15 cellular contexts compared by ENCODE assay signal in genomic region chr10:95508730-95509129, GRCh38. TPM values are rescaled to one million over a fixed set of nuclear protein-coding genes. Genes with fewer than 3 reads are reported as not detected.
DNase-seq lines count a peak whose midpoint lies in the region; ATAC-seq, FAIRE-seq and TF ChIP-seq lines count a peak whose summit lies in the region.
"Had no signal": no experiment of that assay in that cellular context is flagged by ENCODE, and none has a peak within 500 bp of the region (broad histone marks: within the 10 kb centered on the region; RNA-seq: fewer than 3 reads in every experiment).

No MANE protein-coding gene starts in this region.

- H3K9me3 Mint-ChIP-seq in WTC11, result no peaks in the 10 kb centered on the region
- H3K9me3 Mint-ChIP-seq: activated CD4-positive, alpha-beta memory T cell treated with anti-CD3 and anti-CD28 coated beads, Interleukin-2, amount 10 ng/mL, durations not matched to agents 7 days and 5 days; activated naive CD4-positive, alpha-beta T cell treated with anti-CD3 and anti-CD28 coated beads, Interleukin-2, amount 50 U/mL, for 72 hours; CD8-positive, alpha-beta T cell; stimulated activated memory B cell treated with anti-CD40 and anti-IgM and Interleukin-4, amounts not matched to agents 10 μg/mL and 1 μg/mL and 100 μg/mL, for 72 hours had no signal

- no peaks in the 10 kb centered on the region for H3K27me3 Mint-ChIP-seq in WTC11 (ENCODE audit: low read depth)

- H3K27ac ChIP-seq in mesodermal cell (ENCODE audit: low read depth, low read length, severe bottlenecking) (peak overlapping the region; percentile 83), temporal lobe (ENCODE audit: low read depth, low read length) (peak overlapping the region; percentile 47), SJCRH30 (no peak overlapping the region)
- H3K27ac ChIP-seq: epithelial cell of prostate had no signal

- TF ChIP-seq CTCF in WTC11 (IDR thresholded peaks at IDR 0.05), result no peak
- no peak for TF ChIP-seq CTCF in fibroblast of mammary gland (conservative IDR thresholded peaks at IDR 0.05; ENCODE audit: control insufficient read depth, insufficient read depth, low read depth, low read length)
- no peak for TF ChIP-seq CTCF in D721Med (IDR thresholded peaks at IDR 0.05; ENCODE audit: insufficient read depth, missing control alignments)

- peak overlapping the region; percentile 37 for H3K27ac Mint-ChIP-seq in WTC11
- H3K27ac Mint-ChIP-seq: activated CD4-positive, alpha-beta memory T cell treated with anti-CD3 and anti-CD28 coated beads, Interleukin-2, amount 10 ng/mL, durations not matched to agents 7 days and 5 days; activated naive CD4-positive, alpha-beta T cell treated with anti-CD3 and anti-CD28 coated beads, Interleukin-2, amount 50 U/mL, for 72 hours; CD8-positive, alpha-beta T cell; stimulated activated memory B cell treated with anti-CD40 and anti-IgM and Interleukin-4, amounts not matched to agents 10 μg/mL and 1 μg/mL and 100 μg/mL, for 72 hours had no signal

- 27 to 51% methylated on average over 3 of the region's 3 CpGs for WGBS in mesodermal cell (ENCODE audit: insufficient coverage in 2 of 2), 2 experiments

- H3K9me3 ChIP-seq in mesodermal cell (ENCODE audit: control insufficient read depth, low read length) (no peaks in the 10 kb centered on the region), SJCRH30 (replicated peaks) (no peaks in the 10 kb centered on the region)

- H3K4me1 ChIP-seq in mesodermal cell (ENCODE audit: control insufficient read depth, insufficient read depth, low read length, poor library complexity, severe bottlenecking) (peaks cover 24% of the 10 kb centered on the region), SJCRH30 (no peaks in the 10 kb centered on the region)

- no peaks in the 10 kb centered on the region for H3K27me3 ChIP-seq in SJCRH30

- H3K4me3 ChIP-seq in fibroblast of mammary gland (ENCODE audit: control insufficient read depth, low read depth, low read length) (no peak overlapping the region), mesodermal cell (ENCODE audit: extremely low read depth, insufficient read depth, low read length, poor library complexity, severe bottlenecking) (no peak overlapping the region), SJCRH30 (no peak overlapping the region)
- H3K4me3 ChIP-seq: GM12878 had no signal

- POLR2A ChIA-PET in WTC11 (lab: Charles Lee), result interaction anchor here (0.7 kb wide), 1 partner anchor 73 kb away, joined by 5 read pairs; no protein-coding TSS in a partner anchor

- ATAC-seq in WTC11, result peak; percentile 52
- no peak for ATAC-seq in GM18909 (IDR thresholded peaks at IDR 0.05; ENCODE audit: poor library complexity, unreplicated experiment)
- ATAC-seq in HG02938 (IDR thresholded peaks at IDR 0.05; ENCODE audit: unreplicated experiment), result no peak
- ATAC-seq: activated naive CD4-positive, alpha-beta T cell treated with anti-CD3 and anti-CD28 coated beads, Interleukin-2, amount 50 U/mL, for 72 hours; CD8-positive, alpha-beta T cell; GM12878; stimulated activated memory B cell treated with anti-CD40 and anti-IgM and Interleukin-4, amounts not matched to agents 10 μg/mL and 1 μg/mL and 100 μg/mL, for 72 hours had no signal

- DNase-seq in WTC11 (ENCODE audit: low spot score) (no peak), fibroblast of mammary gland (ENCODE audit: low read depth) (peak; percentile 26), SJCRH30 (no peak), D721Med (ENCODE audit: insufficient read length, low spot score) (no peak)
- DNase-seq: activated CD4-positive, alpha-beta memory T cell treated with anti-CD3 and anti-CD28 coated beads, Interleukin-2, amount 10 ng/mL, durations not matched to agents 7 days and 5 days; CD8-positive, alpha-beta T cell; NCI-H146 had no signal

- H3K4me1 Mint-ChIP-seq in WTC11, result peaks cover 77% of the 10 kb centered on the region
- H3K4me1 Mint-ChIP-seq: activated CD4-positive, alpha-beta memory T cell treated with anti-CD3 and anti-CD28 coated beads, Interleukin-2, amount 10 ng/mL, durations not matched to agents 7 days and 5 days; stimulated activated memory B cell treated with anti-CD40 and anti-IgM and Interleukin-4, amounts not matched to agents 10 μg/mL and 1 μg/mL and 100 μg/mL, for 72 hours had no signal

- H3K36me3 Mint-ChIP-seq in WTC11, result no peaks in the 10 kb centered on the region
- H3K36me3 Mint-ChIP-seq: activated naive CD4-positive, alpha-beta T cell treated with anti-CD3 and anti-CD28 coated beads, Interleukin-2, amount 50 U/mL, for 72 hours; CD8-positive, alpha-beta T cell; stimulated activated memory B cell treated with anti-CD40 and anti-IgM and Interleukin-4, amounts not matched to agents 10 μg/mL and 1 μg/mL and 100 μg/mL, for 72 hours had no signal

- H3K4me3 Mint-ChIP-seq in WTC11, result no peak overlapping the region
- H3K4me3 Mint-ChIP-seq: activated CD4-positive, alpha-beta memory T cell treated with anti-CD3 and anti-CD28 coated beads, Interleukin-2, amount 10 ng/mL, durations not matched to agents 7 days and 5 days; CD8-positive, alpha-beta T cell; stimulated activated memory B cell treated with anti-CD40 and anti-IgM and Interleukin-4, amounts not matched to agents 10 μg/mL and 1 μg/mL and 100 μg/mL, for 72 hours had no signal

- FAIRE-seq in D721Med (lab: Jason Lieb, UNC), result no peak
- FAIRE-seq: GM12878 had no signal

- no peaks in the 10 kb centered on the region for H3K36me3 ChIP-seq in mesodermal cell (ENCODE audit: control insufficient read depth, insufficient read depth, low read length)
- H3K36me3 ChIP-seq in SJCRH30, result no peaks in the 10 kb centered on the region

- CTCF ChIA-PET in WTC11 (lab: Charles Lee), result interaction anchor here (0.8 to 1.2 kb wide), 3 partner anchors 39 to 185 kb away, joined by 3 read pairs; partner anchors contain the start of gene TCTN3

TF ChIP-seq in WTC11, 78 proteins besides CTCF, POLR2A, EP300 and RAD21:
- TF ChIP-seq AR (CRISPR knock-in tag; IDR thresholded peaks at IDR 0.05), result no peak
- no peak for TF ChIP-seq MAX (CRISPR knock-in tag; IDR thresholded peaks at IDR 0.05)

RNA-seq across cellular contexts. Expression of gene SORBS1, which starts 52.4 kb away (rescaled TPM):
- total RNA-seq in WTC11 (2021) (33.8 to 39.9 TPM (median 34.3 TPM) in 3 replicates), temporal lobe (101 TPM)
- 22.8 TPM for polyA plus RNA-seq in mesodermal cell (2013, experiment 1 of 2)
- polyA plus RNA-seq in mesodermal cell (2013, experiment 2 of 2), result 20.8 TPM
- 12.8 and 17.1 TPM in 2 replicates for total RNA-seq in SJCRH30 (2014; rRNA removed; shearing (Covaris generic))
